In genomic region chr9:127943011-127943662, GRCh38 we compare ENCODE assay signal across 10 cellular contexts. TPM values are rescaled to one million over a fixed set of nuclear protein-coding genes. Genes with fewer than 3 reads are reported as not detected.
DNase-seq lines count a peak whose midpoint lies in the region; ATAC-seq and TF ChIP-seq lines count a peak whose summit lies in the region.
"Had no signal": no experiment of that assay in that cellular context is flagged by ENCODE, and none has a peak within 500 bp of the region (broad histone marks: within the 10 kb centered on the region; RNA-seq: fewer than 3 reads in every experiment).

No MANE protein-coding gene starts in this region.

- peak overlapping the region in 2 of 3 experiments; percentile 22 to 45; a peak in 3 of 7 replicates for H3K27ac Mint-ChIP-seq in H9
- peak overlapping the region; percentile 92 for H3K27ac Mint-ChIP-seq in activated naive CD8-positive, alpha-beta T cell
- peak overlapping the region; percentile 55 to 97 (median 88) for H3K27ac Mint-ChIP-seq in naive thymus-derived CD4-positive, alpha-beta T cell

- H3K9ac ChIP-seq in BLaER1 (no peak overlapping the region), H9 (ENCODE audit: extremely low read depth, insufficient read length, low read length) (no peak overlapping the region)

- H3K4me1 Mint-ChIP-seq in H9 = peaks cover 13 to 37% of the 10 kb centered on the region in 2 experiments
- H3K4me1 Mint-ChIP-seq in activated naive CD8-positive, alpha-beta T cell (ENCODE audit: low read depth) = peaks cover 44% of the 10 kb centered on the region
- H3K4me1 Mint-ChIP-seq in naive thymus-derived CD4-positive, alpha-beta T cell = peaks cover 22 to 59% (median 41%) of the 10 kb centered on the region in 7 donors

- H3K4me1 ChIP-seq in BLaER1 (peaks cover 38% of the 10 kb centered on the region), H9 (ENCODE audit: insufficient read depth, low read length) (no peaks in the 10 kb centered on the region)
- peaks cover 7 to 9% of the 10 kb centered on the region in 2 donors for H3K4me1 ChIP-seq in naive thymus-derived CD4-positive, alpha-beta T cell (ENCODE audit: control insufficient read depth in 2 of 2, insufficient read depth in 2 of 2, low read length in 2 of 2)

- H3T11ph ChIP-seq in H9 (ENCODE audit: low read length) = no peak overlapping the region

- peaks cover 2% of the 10 kb centered on the region; the same call in 1 of the 2 replicates for H3K27me3 Mint-ChIP-seq in H9 (ENCODE audit: low read depth)
- H3K27me3 Mint-ChIP-seq in activated naive CD8-positive, alpha-beta T cell = no peaks in the 10 kb centered on the region
- no peaks in the 10 kb centered on the region for H3K27me3 Mint-ChIP-seq in naive thymus-derived CD4-positive, alpha-beta T cell

- TF ChIP-seq CTCF in H9 (conservative IDR thresholded peaks at IDR 0.05) = no peak

- H3K36me3 Mint-ChIP-seq in H9 (ENCODE audit: insufficient read depth in 1 of 3, low read depth in 3 of 3) = peaks cover 10 to 49% (median 43%) of the 10 kb centered on the region in 3 experiments; a peak in 6 of 7 replicates
- H3K36me3 Mint-ChIP-seq in activated naive CD8-positive, alpha-beta T cell = no peaks in the 10 kb centered on the region
- peaks cover 0 to 45% (median 29%) of the 10 kb centered on the region in 5 donors for H3K36me3 Mint-ChIP-seq in naive thymus-derived CD4-positive, alpha-beta T cell

- peaks cover 36% of the 10 kb centered on the region for H3K36me3 ChIP-seq in BLaER1
- H3K36me3 ChIP-seq in naive thymus-derived CD4-positive, alpha-beta T cell (ENCODE audit: control insufficient read depth in 2 of 3, insufficient read depth in 3 of 3, low read length in 3 of 3) = peaks cover 18 to 85% (median 32%) of the 10 kb centered on the region in 3 experiments

- no peak overlapping the region for H3K56ac ChIP-seq in H9 (ENCODE audit: insufficient read length, low read depth, low read length)

- H2BK15ac ChIP-seq in H9 (ENCODE audit: low read depth, low read length) = no peak overlapping the region

- no peaks in the 10 kb centered on the region for H3K9me3 ChIP-seq in BLaER1
- H3K9me3 ChIP-seq in H9 (ENCODE audit: control insufficient read depth, low read depth, low read length) = no peaks in the 10 kb centered on the region
- H3K9me3 ChIP-seq in naive thymus-derived CD4-positive, alpha-beta T cell (ENCODE audit: control insufficient read depth in 2 of 3, low read length in 3 of 3) = no peaks in the 10 kb centered on the region

- H3K4ac ChIP-seq in H9 (ENCODE audit: low read depth, low read length) = no peak overlapping the region

- H2BK120ac ChIP-seq in H9 (ENCODE audit: low read depth, low read length, poor library complexity, severe bottlenecking) = no peak overlapping the region

- no peak overlapping the region for H4K8ac ChIP-seq in H9 (replicated peaks; ENCODE audit: insufficient read length, low read depth, low read length)

- H2BK12ac ChIP-seq in H9 (ENCODE audit: insufficient read length, low read depth, low read length) = no peak overlapping the region

- no peaks in the 10 kb centered on the region for H3K79me2 ChIP-seq in H9 (ENCODE audit: insufficient read depth, low read length)

- H3K4me2 ChIP-seq in BLaER1 = peak overlapping the region; percentile 25; the same call in 1 of the 2 replicates
- no peak overlapping the region for H3K4me2 ChIP-seq in H9 (ENCODE audit: insufficient read depth, insufficient read length, low read length)

- no peak overlapping the region for H2AK5ac ChIP-seq in H9 (ENCODE audit: insufficient read length, low read length)

- no peak overlapping the region for H3K27ac ChIP-seq in BLaER1
- H3K27ac ChIP-seq in H9 (ENCODE audit: insufficient read length, low read depth, low read length) = no peak overlapping the region
- H3K27ac ChIP-seq in naive thymus-derived CD4-positive, alpha-beta T cell (ENCODE audit: low read depth, low read length) = peak overlapping the region; percentile 16
- H3K27ac ChIP-seq: epithelial cell of prostate had no signal

- no peak overlapping the region for H3K4me3 Mint-ChIP-seq in H9
- H3K4me3 Mint-ChIP-seq in activated naive CD8-positive, alpha-beta T cell = no peak overlapping the region
- H3K4me3 Mint-ChIP-seq in naive thymus-derived CD4-positive, alpha-beta T cell = peak overlapping the region in 3 of 10 donors; percentile 19 to 44 (median 26)

- no peak overlapping the region for H3K4me3 ChIP-seq in BLaER1
- H3K4me3 ChIP-seq in naive thymus-derived CD4-positive, alpha-beta T cell (ENCODE audit: low read length) = no peak overlapping the region

- no peak overlapping the region for H3K23ac ChIP-seq in H9 (ENCODE audit: insufficient read length, low read depth, low read length)

- H2BK5ac ChIP-seq in H9 (ENCODE audit: insufficient read length, low read length) = no peak overlapping the region

- ATAC-seq in naive thymus-derived CD4-positive, alpha-beta T cell = no peak
- ATAC-seq in GM18519 (IDR thresholded peaks at IDR 0.05; ENCODE audit: low FRiP score, unreplicated experiment) = no peak

- H3K27me3 ChIP-seq in BLaER1 (no peaks in the 10 kb centered on the region), H9 (ENCODE audit: insufficient read depth, low read length) (no peaks in the 10 kb centered on the region)
- H3K27me3 ChIP-seq in naive thymus-derived CD4-positive, alpha-beta T cell (ENCODE audit: control insufficient read depth in 2 of 2, insufficient read depth in 2 of 2, low read length in 2 of 2) = no peaks in the 10 kb centered on the region

- H2BK20ac ChIP-seq in H9 (ENCODE audit: low read depth, low read length, poor library complexity, severe bottlenecking) = no peak overlapping the region

- CTCF ChIA-PET in naive thymus-derived CD4-positive, alpha-beta T cell (lab: Charles Lee) = interaction anchor here (0.6 to 7.2 kb wide), 20 partner anchors 11 to 164 kb away, joined by 3 to 110 read pairs (median 4); no protein-coding TSS in a partner anchor

- POLR2A ChIA-PET in naive thymus-derived CD4-positive, alpha-beta T cell (lab: Charles Lee) = interaction anchor here (0.7 to 61.3 kb wide), 13 partner anchors 11 to 105 kb away, joined by 3 to 1719 read pairs (median 6); partner anchors contain the start of genes EEIG1 and PIP5KL1

- no peak overlapping the region for H4K91ac ChIP-seq in H9 (ENCODE audit: insufficient read length, low read depth, low read length)

- no peak overlapping the region for H2AFZ ChIP-seq in H9 (ENCODE audit: low read length)

- no peak overlapping the region for H4K5ac ChIP-seq in H9 (ENCODE audit: insufficient read length, low read depth, low read length)

- intact Hi-C loops in naive thymus-derived CD4-positive, alpha-beta T cell (cut with micrococcal nuclease) = loop anchor here (1.0 to 5.0 kb wide), 6 partner anchors 28 to 174 kb away; partner anchors contain the start of gene EEIG1 (in 2 of the 2)

- no peaks in the 10 kb centered on the region for H3K79me1 ChIP-seq in H9 (ENCODE audit: insufficient read depth, low read depth, low read length, poor library complexity, severe bottlenecking)

- no peaks in the 10 kb centered on the region for H3K23me2 ChIP-seq in H9 (ENCODE audit: insufficient read length, low read depth, low read length, poor library complexity, severe bottlenecking)

- H3K9me3 Mint-ChIP-seq in H9 = no peaks in the 10 kb centered on the region
- no peaks in the 10 kb centered on the region for H3K9me3 Mint-ChIP-seq in activated naive CD8-positive, alpha-beta T cell (ENCODE audit: low read depth)
- peaks cover 0 to 9% (median 0%) of the 10 kb centered on the region in 11 donors for H3K9me3 Mint-ChIP-seq in naive thymus-derived CD4-positive, alpha-beta T cell

- H4K20me1 ChIP-seq in BLaER1 = peaks cover 12% of the 10 kb centered on the region; the same call in 1 of the 2 replicates
- no peaks in the 10 kb centered on the region for H4K20me1 ChIP-seq in H9 (ENCODE audit: control insufficient read depth, insufficient read depth, insufficient read length)

- WGBS in H9 (ENCODE audit: extremely low coverage, insufficient read length, low lambda C conversion rate) = no CpG with 5 or more reads among the region's 14 CpGs

- DNase-seq in H9 (no peak), cortex of kidney (lab: John Stamatoyannopoulos, UW) (no peak), NCI-H1417 (lab: John Stamatoyannopoulos, UW) (no peak), kidney tubule cell (ENCODE audit: low spot score) (no peak)
- no peak for DNase-seq in naive thymus-derived CD4-positive, alpha-beta T cell
- DNase-seq: SIG-M5 had no signal

- H3K18ac ChIP-seq in H9 (ENCODE audit: insufficient read length, low read depth, low read length) = no peak overlapping the region

- no peak overlapping the region for H3K14ac ChIP-seq in H9 (ENCODE audit: insufficient read depth, low read length)

RNA-seq across cellular contexts. Expression of gene DPM2, which starts 5.5 kb away (rescaled TPM):
- total RNA-seq in H9 (2021) = 44.7 and 46.1 TPM in 2 replicates
- total RNA-seq in naive thymus-derived CD4-positive, alpha-beta T cell = 10 to 100 TPM; 29.1 to 84.4 (median 56.8) TPM
- 10 to 100 TPM; 29.3 to 39.5 TPM for polyA plus RNA-seq in naive thymus-derived CD4-positive, alpha-beta T cell

RNA-seq across cellular contexts. Expression of gene PIP5KL1, which starts 12.6 kb away (rescaled TPM):
- total RNA-seq in H9 (2021) = 9.0 and 11.6 TPM in 2 replicates
- 1 to 10 TPM; 1.4 to 2.9 (median 2.1) TPM for total RNA-seq in naive thymus-derived CD4-positive, alpha-beta T cell
- polyA plus RNA-seq in naive thymus-derived CD4-positive, alpha-beta T cell = under 1 TPM in 1 of 2 donors, not detected in 1; 0.17 TPM

RNA-seq across cellular contexts. Expression of gene ST6GALNAC4, which starts 26.3 kb away (rescaled TPM):
- 15.4 and 16.5 TPM in 2 replicates for total RNA-seq in H9 (2021)
- 10 to 100 TPM; 28.0 to 51.0 (median 36.1) TPM for total RNA-seq in naive thymus-derived CD4-positive, alpha-beta T cell
- 10 to 100 TPM; 20.0 to 21.7 TPM for polyA plus RNA-seq in naive thymus-derived CD4-positive, alpha-beta T cell

RNA-seq across cellular contexts. Expression of gene EEIG1, which starts 37.7 kb away (rescaled TPM):
- total RNA-seq in H9 (2021) = 52.3 and 59.5 TPM in 2 replicates
- 100 to 1,000 TPM; 252 to 664 (median 347) TPM for total RNA-seq in naive thymus-derived CD4-positive, alpha-beta T cell
- polyA plus RNA-seq in naive thymus-derived CD4-positive, alpha-beta T cell = 100 to 1,000 TPM; 124 to 297 TPM

RNA-seq across cellular contexts. Expression of gene ST6GALNAC6, which starts 43.7 kb away (rescaled TPM):
- total RNA-seq in H9 (2021) = 29.8 and 30.2 TPM in 2 replicates
- 100 to 1,000 TPM in 3 of 5 experiments, 10 to 100 TPM in 2; 63.0 to 125 (median 107) TPM for total RNA-seq in naive thymus-derived CD4-positive, alpha-beta T cell
- polyA plus RNA-seq in naive thymus-derived CD4-positive, alpha-beta T cell = 10 to 100 TPM; 28.3 to 34.5 TPM

Comparison
In these comparisons a context has a peak if more than half of its experiments do, and no peak if none do; other contexts are left out.
1. H3K27ac Mint-ChIP-seq: peak in every context shown above with its lines; median percentile 92 in activated naive CD8-positive, alpha-beta T cell; 88 in naive thymus-derived CD4-positive, alpha-beta T cell; 34 in H9.